In the genomic region with DNA sequence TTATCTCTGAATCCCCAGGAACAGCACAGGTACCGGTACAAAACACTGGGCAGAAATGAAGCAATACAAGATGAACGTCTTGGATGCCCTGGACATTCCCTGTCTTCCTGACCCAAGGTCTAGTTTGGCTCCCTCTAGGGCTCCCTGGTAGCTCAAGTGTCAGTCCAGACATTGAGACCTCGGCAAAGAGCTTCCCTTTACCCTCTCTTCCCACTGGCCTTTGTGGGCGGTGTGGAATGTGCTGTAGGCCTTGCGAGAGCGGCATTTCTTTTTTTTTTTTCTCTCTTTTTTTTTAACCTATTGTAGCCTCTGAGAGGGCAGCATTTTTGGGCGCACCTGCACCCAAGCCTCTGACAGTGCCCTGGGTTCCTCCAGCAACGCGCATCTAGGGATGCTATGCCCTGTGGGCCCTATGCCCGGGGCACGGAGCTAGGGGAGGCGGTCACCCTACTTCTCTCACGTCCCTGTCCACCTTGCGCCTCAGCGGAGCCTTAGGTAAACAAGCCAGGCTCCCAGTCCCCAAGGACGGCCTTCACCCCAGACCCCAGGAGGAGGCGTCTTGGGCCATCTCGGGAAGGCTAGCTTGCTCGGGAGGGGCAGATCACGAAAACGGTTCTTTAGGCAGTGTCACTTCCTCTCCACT, we compare ENCODE assay signal across 8 cellular contexts. TPM values are rescaled to one million over a fixed set of nuclear protein-coding genes. Genes with fewer than 3 reads are reported as not detected.
DNase-seq lines count a peak whose midpoint lies in the region; ATAC-seq and TF ChIP-seq lines count a peak whose summit lies in the region.

No MANE protein-coding gene starts in this region.

- H3K27me3 ChIP-seq in effector memory CD4-positive, alpha-beta T cell (replicated peaks; ENCODE audit: control insufficient read depth, insufficient read depth, low read length, poor library complexity, severe bottlenecking) = no peaks in the 10 kb centered on the region
- H3K27me3 ChIP-seq in naive thymus-derived CD4-positive, alpha-beta T cell (ENCODE audit: control insufficient read depth in 2 of 2, insufficient read depth in 2 of 2, low read length in 2 of 2) = no peaks in the 10 kb centered on the region

- H3K27ac Mint-ChIP-seq in naive thymus-derived CD4-positive, alpha-beta T cell = peak overlapping the region; percentile 64 to 95 (median 92)

- peak overlapping the region; percentile 82 to 97 (median 91) for H3K4me3 Mint-ChIP-seq in naive thymus-derived CD4-positive, alpha-beta T cell

- DNase-seq in ELR (ENCODE audit: low read depth) = peak; percentile 53
- peak; percentile 37 for DNase-seq in NB4 (ENCODE audit: low read depth)
- DNase-seq in effector memory CD4-positive, alpha-beta T cell = no peak
- no peak for DNase-seq in naive thymus-derived CD4-positive, alpha-beta T cell
- DNase-seq in NCI-H2081 (lab: John Stamatoyannopoulos, UW) = no peak
- no peak for DNase-seq in NCI-H2107 treated with DMSO at 0.1 percent for 48 hours (lab: John Stamatoyannopoulos, UW; ENCODE audit: unreplicated experiment)
- no peak for DNase-seq in HPDE6-E6E7 (ENCODE audit: extremely low spot score)

- no peaks in the 10 kb centered on the region for H3K27me3 Mint-ChIP-seq in naive thymus-derived CD4-positive, alpha-beta T cell

- no peaks in the 10 kb centered on the region for H3K36me3 ChIP-seq in effector memory CD4-positive, alpha-beta T cell (ENCODE audit: control insufficient read depth, insufficient read depth, low read length)
- H3K36me3 ChIP-seq in naive thymus-derived CD4-positive, alpha-beta T cell (ENCODE audit: control insufficient read depth in 2 of 3, insufficient read depth in 3 of 3, low read length in 3 of 3) = peaks cover 0 to 4% (median 0%) of the 10 kb centered on the region in 3 experiments

- CTCF ChIA-PET in naive thymus-derived CD4-positive, alpha-beta T cell (lab: Charles Lee) = interaction anchor here (0.5 to 6.8 kb wide), 10 partner anchors 9 to 1063 kb away, joined by 3 to 57 read pairs (median 6); no protein-coding TSS in a partner anchor

- no peak for TF ChIP-seq CTCF in NB4 (IDR thresholded peaks at IDR 0.05; ENCODE audit: low read depth, low read length)

- peak overlapping the region; percentile 83 for H3K27ac ChIP-seq in effector memory CD4-positive, alpha-beta T cell (ENCODE audit: insufficient read depth, low read length, poor library complexity, severe bottlenecking)
- peak overlapping the region; percentile 85 for H3K27ac ChIP-seq in naive thymus-derived CD4-positive, alpha-beta T cell (ENCODE audit: low read depth, low read length)

- H3K4me3 ChIP-seq in NB4 (ENCODE audit: low read depth, low read length) = peak overlapping the region; percentile 74
- peak overlapping the region; percentile 76 for H3K4me3 ChIP-seq in effector memory CD4-positive, alpha-beta T cell (ENCODE audit: insufficient read depth, low read depth, low read length, poor library complexity, severe bottlenecking)
- H3K4me3 ChIP-seq in naive thymus-derived CD4-positive, alpha-beta T cell (ENCODE audit: low read length) = peak overlapping the region; percentile 82

- no peaks in the 10 kb centered on the region for H3K9me3 Mint-ChIP-seq in naive thymus-derived CD4-positive, alpha-beta T cell

- intact Hi-C loops in naive thymus-derived CD4-positive, alpha-beta T cell (cut with micrococcal nuclease) = loop anchor here (1.0 to 10.0 kb wide), 9 partner anchors 13 to 1251 kb away; partner anchors contain the start of genes COG8 (in 1 of the 2), CTCF (in 1 of the 2), DDX28 (in 1 of the 2) and DUS2 (in 1 of the 2)

- H3K9me3 ChIP-seq in effector memory CD4-positive, alpha-beta T cell (ENCODE audit: control insufficient read depth, low read length) = no peaks in the 10 kb centered on the region
- H3K9me3 ChIP-seq in naive thymus-derived CD4-positive, alpha-beta T cell (ENCODE audit: control insufficient read depth in 2 of 3, low read length in 3 of 3) = no peaks in the 10 kb centered on the region

- POLR2A ChIA-PET in naive thymus-derived CD4-positive, alpha-beta T cell (lab: Charles Lee) = interaction anchor here (0.5 to 12.7 kb wide), 23 partner anchors 9 to 602 kb away, joined by 3 to 300 read pairs (median 5); partner anchors contain the start of genes ATP6V0D1, DDX28, DPEP2 and DUS2

- no peak for TF ChIP-seq POLR2A in NB4 (IDR thresholded peaks at IDR 0.05; ENCODE audit: extremely low read depth, insufficient read length)

- no peak for ATAC-seq in naive thymus-derived CD4-positive, alpha-beta T cell
- ATAC-seq in GM19463 (IDR thresholded peaks at IDR 0.05; ENCODE audit: unreplicated experiment) = no peak

- peaks cover 58% of the 10 kb centered on the region for H3K4me1 ChIP-seq in effector memory CD4-positive, alpha-beta T cell (ENCODE audit: control insufficient read depth, insufficient read depth, low read length, poor library complexity, severe bottlenecking)
- H3K4me1 ChIP-seq in naive thymus-derived CD4-positive, alpha-beta T cell (ENCODE audit: control insufficient read depth in 2 of 2, insufficient read depth in 2 of 2, low read length in 2 of 2) = peaks cover 63 to 67% of the 10 kb centered on the region in 2 donors

- peaks cover 0 to 21% (median 0%) of the 10 kb centered on the region in 5 donors for H3K36me3 Mint-ChIP-seq in naive thymus-derived CD4-positive, alpha-beta T cell

- peaks cover 56 to 79% (median 70%) of the 10 kb centered on the region in 7 donors for H3K4me1 Mint-ChIP-seq in naive thymus-derived CD4-positive, alpha-beta T cell

RNA-seq across cellular contexts. Expression of gene NFATC3, which starts 1.2 kb away (rescaled TPM):
- 100 to 1,000 TPM; 120 to 151 (median 147) TPM for total RNA-seq in naive thymus-derived CD4-positive, alpha-beta T cell
- 100 to 1,000 TPM in 1 of 2 donors, 10 to 100 TPM in 1; 75.8 to 109 TPM for polyA plus RNA-seq in naive thymus-derived CD4-positive, alpha-beta T cell

Comparison
In these comparisons a context has a peak if more than half of its experiments do, and no peak if none do; other contexts are left out.
1. DNase-seq: peak in ELR (single experiment) and NB4 (single experiment); none in effector memory CD4-positive, alpha-beta T cell (0 of 3), naive thymus-derived CD4-positive, alpha-beta T cell (0 of 9), NCI-H2081 (0 of 2), NCI-H2107 treated with DMSO at 0.1 percent for 48 hours (single experiment) and HPDE6-E6E7 (single experiment).
2. Peak in every context shown above with its lines, with median percentiles within 50 percentile points of each other: H3K4me3 ChIP-seq.